In the genomic region with DNA sequence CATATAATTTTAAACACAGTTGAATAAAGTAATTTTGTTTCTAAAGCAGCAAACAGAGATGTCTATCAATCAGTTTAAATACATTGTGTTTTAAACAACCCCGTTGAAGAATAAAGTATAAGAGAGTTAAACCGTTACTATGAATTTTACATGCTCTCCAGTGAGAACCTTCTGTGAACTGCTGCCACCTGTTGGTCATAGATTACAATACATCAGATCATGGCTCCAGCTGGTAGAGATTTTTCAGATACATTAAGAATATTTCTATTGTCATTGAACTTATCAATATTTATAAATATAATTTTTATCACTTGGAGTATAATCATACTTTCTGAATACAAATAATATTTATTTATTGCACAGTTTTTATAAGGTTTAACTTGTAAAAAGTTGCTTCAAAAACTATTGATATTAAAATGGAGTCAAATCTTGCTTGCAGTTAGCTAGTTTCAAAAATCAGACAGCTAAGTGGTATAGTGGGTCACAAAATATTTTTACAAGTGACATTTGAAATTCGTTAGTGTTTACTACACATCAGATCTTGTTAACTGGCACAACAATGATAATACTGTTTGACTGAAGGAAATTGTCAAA, we compare ENCODE assay signal across 9 cellular contexts.
DNase-seq lines count a peak whose midpoint lies in the region; ATAC-seq and TF ChIP-seq lines count a peak whose summit lies in the region.
"Had no signal": no experiment of that assay in that cellular context is flagged by ENCODE, and none has a peak within 500 bp of the region (broad histone marks: within the 10 kb centered on the region; RNA-seq: fewer than 3 reads in every experiment).

No MANE protein-coding gene starts in this region.

- no peak overlapping the region for H2AFZ ChIP-seq in GM23338

- ATAC-seq in right cardiac atrium (no peak), GM23338 (peak; percentile 40; the same call in 1 of the 3 replicates)

- no peaks in the 10 kb centered on the region for H3K9me2 ChIP-seq in GM23338 (ENCODE audit: insufficient read depth)

- no peaks in the 10 kb centered on the region for H3K36me3 ChIP-seq in right atrium auricular region
- no peaks in the 10 kb centered on the region for H3K36me3 ChIP-seq in GM23338 (ENCODE audit: insufficient read depth)

- H3K4me3 ChIP-seq in right atrium auricular region (no peak overlapping the region), right cardiac atrium (ENCODE audit: low read length) (no peak overlapping the region), GM23338 (no peak overlapping the region), fibroblast of mammary gland (ENCODE audit: control insufficient read depth, low read depth, low read length) (no peak overlapping the region)

- H3K9me3 ChIP-seq in right atrium auricular region (no peaks in the 10 kb centered on the region), right cardiac atrium (ENCODE audit: control insufficient read depth, low read length) (no peaks in the 10 kb centered on the region)

- no peak overlapping the region for H3K4me2 ChIP-seq in GM23338

- DNase-seq in right atrium auricular region (ENCODE audit: low spot score): no peak
- no peak for DNase-seq in right cardiac atrium
- DNase-seq in GM23338 (ENCODE audit: low spot score): peak; percentile 59
- peak; percentile 50 for DNase-seq in LHCN-M2 (ENCODE audit: low read depth)
- DNase-seq in SK-N-DZ (ENCODE audit: low spot score): peak; percentile 47
- DNase-seq in fibroblast of mammary gland (ENCODE audit: low read depth): peak; percentile 34
- DNase-seq in renal cortical epithelial cell (ENCODE audit: low read depth): peak; percentile 27
- no peak for DNase-seq in effector CD4-positive, alpha-beta T cell

- no peak overlapping the region for H3K27ac Mint-ChIP-seq in GM23338

- H3K27me3 ChIP-seq in right atrium auricular region (no peaks in the 10 kb centered on the region), right cardiac atrium (ENCODE audit: control insufficient read depth, insufficient read depth) (no peaks in the 10 kb centered on the region), GM23338 (ENCODE audit: insufficient read depth) (no peaks in the 10 kb centered on the region)

- TF ChIP-seq CTCF in right atrium auricular region (IDR thresholded peaks at IDR 0.05) (peak; percentile 61 to 74), GM23338 (conservative IDR thresholded peaks at IDR 0.05; ENCODE audit: low read depth in 2 of 2) (peak; percentile 70 to 74), fibroblast of mammary gland (conservative IDR thresholded peaks at IDR 0.05; ENCODE audit: control insufficient read depth, insufficient read depth, low read depth, low read length) (peak; percentile 51)

- H3K4me1 ChIP-seq in right atrium auricular region (no peaks in the 10 kb centered on the region), right cardiac atrium (ENCODE audit: control insufficient read depth, insufficient read depth, low read length) (no peaks in the 10 kb centered on the region), GM23338 (ENCODE audit: insufficient read depth) (peaks cover 3% of the 10 kb centered on the region; the same call in 1 of the 2 replicates)

- intact Hi-C loops in right cardiac atrium (cut with DNase I): loop anchor here in 2 of 4 donors (5.0 to 10.0 kb wide), 2 partner anchors 390 to 1998 kb away; no protein-coding TSS in a partner anchor

- WGBS in right cardiac atrium: 4% methylated on average over 3 of the region's 3 CpGs

- no peak overlapping the region for H3K27ac ChIP-seq in right atrium auricular region
- H3K27ac ChIP-seq in right cardiac atrium (ENCODE audit: low read length): no peak overlapping the region
- no peak overlapping the region for H3K27ac ChIP-seq in GM23338 (ENCODE audit: low read depth)
- H3K27ac ChIP-seq: epithelial cell of prostate had no signal

- no peaks in the 10 kb centered on the region for H3K9me3 Mint-ChIP-seq in GM23338

- no peaks in the 10 kb centered on the region for H3K36me3 Mint-ChIP-seq in GM23338 (ENCODE audit: low read depth)

- peaks cover 8% of the 10 kb centered on the region; the same call in 2 of the 3 replicates for H3K4me1 Mint-ChIP-seq in GM23338

- H3F3A ChIP-seq in GM23338 (replicated peaks; ENCODE audit: low read depth): no peaks in the 10 kb centered on the region

- H3K27me3 Mint-ChIP-seq in GM23338 (ENCODE audit: insufficient read depth, low read depth, poor library complexity): peaks cover 5% of the 10 kb centered on the region

- no peak overlapping the region for H3K4me3 Mint-ChIP-seq in GM23338

- H4K20me1 ChIP-seq in GM23338 (replicated peaks; ENCODE audit: insufficient read depth): no peaks in the 10 kb centered on the region

- H3K79me2 ChIP-seq in GM23338 (replicated peaks; ENCODE audit: insufficient read depth): no peaks in the 10 kb centered on the region

TF ChIP-seq in GM23338, 12 proteins besides CTCF, POLR2A, EP300 and RAD21 (continues in another document):
- TF ChIP-seq ZNF331 (CRISPR knock-in tag; IDR thresholded peaks at IDR 0.05; ENCODE audit: low read depth): no peak
- no peak for TF ChIP-seq JUNB (IDR thresholded peaks at IDR 0.05; ENCODE audit: unreplicated experiment)
- TF ChIP-seq STAT1 (IDR thresholded peaks at IDR 0.05; ENCODE audit: unreplicated experiment): no peak
- TF ChIP-seq POLR2AphosphoS5 (IDR thresholded peaks at IDR 0.05; ENCODE audit: low read depth): no peak
- TF ChIP-seq CREB1 (CRISPR knock-in tag; IDR thresholded peaks at IDR 0.05; ENCODE audit: low read depth): no peak
- no peak for TF ChIP-seq EZH2 (IDR thresholded peaks at IDR 0.05; ENCODE audit: low read depth, unreplicated experiment)
- TF ChIP-seq, protein P1, sequence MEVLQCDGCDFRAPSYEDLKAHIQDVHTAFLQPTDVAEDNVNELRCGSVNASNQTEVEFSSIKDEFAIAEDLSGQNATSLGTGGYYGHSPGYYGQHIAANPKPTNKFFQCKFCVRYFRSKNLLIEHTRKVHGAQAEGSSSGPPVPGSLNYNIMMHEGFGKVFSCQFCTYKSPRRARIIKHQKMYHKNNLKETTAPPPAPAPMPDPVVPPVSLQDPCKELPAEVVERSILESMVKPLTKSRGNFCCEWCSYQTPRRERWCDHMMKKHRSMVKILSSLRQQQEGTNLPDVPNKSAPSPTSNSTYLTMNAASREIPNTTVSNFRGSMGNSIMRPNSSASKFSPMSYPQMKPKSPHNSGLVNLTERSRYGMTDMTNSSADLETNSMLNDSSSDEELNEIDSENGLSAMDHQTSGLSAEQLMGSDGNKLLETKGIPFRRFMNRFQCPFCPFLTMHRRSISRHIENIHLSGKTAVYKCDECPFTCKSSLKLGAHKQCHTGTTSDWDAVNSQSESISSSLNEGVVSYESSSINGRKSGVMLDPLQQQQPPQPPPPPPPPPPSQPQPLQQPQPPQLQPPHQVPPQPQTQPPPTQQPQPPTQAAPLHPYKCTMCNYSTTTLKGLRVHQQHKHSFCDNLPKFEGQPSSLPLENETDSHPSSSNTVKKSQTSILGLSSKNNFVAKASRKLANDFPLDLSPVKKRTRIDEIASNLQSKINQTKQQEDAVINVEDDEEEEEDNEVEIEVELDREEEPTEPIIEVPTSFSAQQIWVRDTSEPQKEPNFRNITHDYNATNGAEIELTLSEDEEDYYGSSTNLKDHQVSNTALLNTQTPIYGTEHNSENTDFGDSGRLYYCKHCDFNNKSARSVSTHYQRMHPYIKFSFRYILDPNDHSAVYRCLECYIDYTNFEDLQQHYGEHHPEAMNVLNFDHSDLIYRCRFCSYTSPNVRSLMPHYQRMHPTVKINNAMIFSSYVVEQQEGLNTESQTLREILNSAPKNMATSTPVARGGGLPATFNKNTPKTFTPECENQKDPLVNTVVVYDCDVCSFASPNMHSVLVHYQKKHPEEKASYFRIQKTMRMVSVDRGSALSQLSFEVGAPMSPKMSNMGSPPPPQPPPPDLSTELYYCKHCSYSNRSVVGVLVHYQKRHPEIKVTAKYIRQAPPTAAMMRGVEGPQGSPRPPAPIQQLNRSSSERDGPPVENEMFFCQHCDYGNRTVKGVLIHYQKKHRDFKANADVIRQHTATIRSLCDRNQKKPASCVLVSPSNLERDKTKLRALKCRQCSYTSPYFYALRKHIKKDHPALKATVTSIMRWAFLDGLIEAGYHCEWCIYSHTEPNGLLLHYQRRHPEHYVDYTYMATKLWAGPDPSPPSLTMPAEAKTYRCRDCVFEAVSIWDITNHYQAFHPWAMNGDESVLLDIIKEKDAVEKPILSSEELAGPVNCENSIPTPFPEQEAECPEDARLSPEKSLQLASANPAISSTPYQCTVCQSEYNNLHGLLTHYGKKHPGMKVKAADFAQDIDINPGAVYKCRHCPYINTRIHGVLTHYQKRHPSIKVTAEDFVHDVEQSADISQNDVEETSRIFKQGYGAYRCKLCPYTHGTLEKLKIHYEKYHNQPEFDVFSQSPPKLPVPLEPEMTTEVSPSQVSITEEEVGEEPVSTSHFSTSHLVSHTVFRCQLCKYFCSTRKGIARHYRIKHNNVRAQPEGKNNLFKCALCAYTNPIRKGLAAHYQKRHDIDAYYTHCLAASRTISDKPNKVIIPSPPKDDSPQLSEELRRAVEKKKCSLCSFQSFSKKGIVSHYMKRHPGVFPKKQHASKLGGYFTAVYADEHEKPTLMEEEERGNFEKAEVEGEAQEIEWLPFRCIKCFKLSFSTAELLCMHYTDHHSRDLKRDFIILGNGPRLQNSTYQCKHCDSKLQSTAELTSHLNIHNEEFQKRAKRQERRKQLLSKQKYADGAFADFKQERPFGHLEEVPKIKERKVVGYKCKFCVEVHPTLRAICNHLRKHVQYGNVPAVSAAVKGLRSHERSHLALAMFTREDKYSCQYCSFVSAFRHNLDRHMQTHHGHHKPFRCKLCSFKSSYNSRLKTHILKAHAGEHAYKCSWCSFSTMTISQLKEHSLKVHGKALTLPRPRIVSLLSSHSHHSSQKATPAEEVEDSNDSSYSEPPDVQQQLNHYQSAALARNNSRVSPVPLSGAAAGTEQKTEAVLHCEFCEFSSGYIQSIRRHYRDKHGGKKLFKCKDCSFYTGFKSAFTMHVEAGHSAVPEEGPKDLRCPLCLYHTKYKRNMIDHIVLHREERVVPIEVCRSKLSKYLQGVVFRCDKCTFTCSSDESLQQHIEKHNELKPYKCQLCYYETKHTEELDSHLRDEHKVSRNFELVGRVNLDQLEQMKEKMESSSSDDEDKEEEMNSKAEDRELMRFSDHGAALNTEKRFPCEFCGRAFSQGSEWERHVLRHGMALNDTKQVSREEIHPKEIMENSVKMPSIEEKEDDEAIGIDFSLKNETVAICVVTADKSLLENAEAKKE (CRISPR knock-in tag; IDR thresholded peaks at IDR 0.05): no peak
- TF ChIP-seq EZH2phosphoT487 (IDR thresholded peaks at IDR 0.05; ENCODE audit: unreplicated experiment): no peak
- TF ChIP-seq ZNF114 (CRISPR knock-in tag; IDR thresholded peaks at IDR 0.05): no peak
- no peak for TF ChIP-seq NANOG (IDR thresholded peaks at IDR 0.05; ENCODE audit: borderline replicate concordance)

Comparison
In these comparisons a context has a peak if more than half of its experiments do, and no peak if none do; other contexts are left out.
1. DNase-seq: peak in GM23338 (single experiment), LHCN-M2 (single experiment), SK-N-DZ (single experiment), fibroblast of mammary gland (single experiment) and renal cortical epithelial cell (single experiment); none in right atrium auricular region (single experiment), right cardiac atrium (0 of 3) and effector CD4-positive, alpha-beta T cell (single experiment).
2. Peak in every context shown above with its lines, with median percentiles within 50 percentile points of each other: CTCF ChIP-seq.